ENCODE assay signal across 8 cellular contexts in genomic region chr17:17740627-17741237, GRCh38. TPM values are rescaled to one million over a fixed set of nuclear protein-coding genes. Genes with fewer than 3 reads are reported as not detected.
DNase-seq lines count a peak whose midpoint lies in the region; ATAC-seq, FAIRE-seq and TF ChIP-seq lines count a peak whose summit lies in the region.
"Had no signal": no experiment of that assay in that cellular context is flagged by ENCODE, and none has a peak within 500 bp of the region (broad histone marks: within the 10 kb centered on the region; RNA-seq: fewer than 3 reads in every experiment).

No MANE protein-coding gene starts in this region.

- no peak for TF ChIP-seq CTCF in WERI-Rb-1 (IDR thresholded peaks at IDR 0.05; ENCODE audit: low read depth, low read length)

- H3K9me3 ChIP-seq in WERI-Rb-1 (ENCODE audit: severe bottlenecking) (no peaks in the 10 kb centered on the region), muscle layer of colon (ENCODE audit: low read length) (no peaks in the 10 kb centered on the region)

- H3K27ac ChIP-seq in WERI-Rb-1 (peak overlapping the region; percentile 97), muscle layer of colon (ENCODE audit: low read depth, low read length) (peak overlapping the region; percentile 92), temporal lobe (ENCODE audit: low read depth, low read length) (peak overlapping the region; percentile 98)

- no peak overlapping the region for H3K9ac ChIP-seq in muscle layer of colon (ENCODE audit: low read length)

- H3K36me3 ChIP-seq in WERI-Rb-1 (peaks cover 21% of the 10 kb centered on the region), muscle layer of colon (ENCODE audit: insufficient read depth, low read length) (no peaks in the 10 kb centered on the region)

- H3K4me1 ChIP-seq in muscle layer of colon (ENCODE audit: insufficient read depth, low read length): peaks cover 45% of the 10 kb centered on the region

- peak; percentile 57 for DNase-seq in WERI-Rb-1
- peak; percentile 63 for DNase-seq in astrocyte of the hippocampus (ENCODE audit: low read depth, low spot score)
- DNase-seq in RCC 7860 (ENCODE audit: low spot score): no peak
- DNase-seq: SIG-M5 had no signal

- FAIRE-seq in RCC 7860 (lab: Jason Lieb, UNC): no peak

- H3K27me3 ChIP-seq in WERI-Rb-1 (ENCODE audit: insufficient read depth, low read depth, severe bottlenecking) (no peaks in the 10 kb centered on the region), muscle layer of colon (ENCODE audit: control insufficient read depth in 1 of 2, insufficient read depth in 2 of 2, low read length in 2 of 2) (no peaks in the 10 kb centered on the region)

- peak overlapping the region; percentile 46 for H3K4me3 ChIP-seq in WERI-Rb-1 (ENCODE audit: low read depth, low read length)
- no peak overlapping the region for H3K4me3 ChIP-seq in muscle layer of colon (ENCODE audit: low read depth in 1 of 2, low read length in 2 of 2)

- ATAC-seq in HG02973 (IDR thresholded peaks at IDR 0.05; ENCODE audit: unreplicated experiment) (no peak), GM21576 (IDR thresholded peaks at IDR 0.05; ENCODE audit: unreplicated experiment) (no peak)

RNA-seq across cellular contexts. Expression of gene RAI1, which starts 59.5 kb away (rescaled TPM):
- total RNA-seq in temporal lobe: 15.5 TPM
